In the genomic region with DNA sequence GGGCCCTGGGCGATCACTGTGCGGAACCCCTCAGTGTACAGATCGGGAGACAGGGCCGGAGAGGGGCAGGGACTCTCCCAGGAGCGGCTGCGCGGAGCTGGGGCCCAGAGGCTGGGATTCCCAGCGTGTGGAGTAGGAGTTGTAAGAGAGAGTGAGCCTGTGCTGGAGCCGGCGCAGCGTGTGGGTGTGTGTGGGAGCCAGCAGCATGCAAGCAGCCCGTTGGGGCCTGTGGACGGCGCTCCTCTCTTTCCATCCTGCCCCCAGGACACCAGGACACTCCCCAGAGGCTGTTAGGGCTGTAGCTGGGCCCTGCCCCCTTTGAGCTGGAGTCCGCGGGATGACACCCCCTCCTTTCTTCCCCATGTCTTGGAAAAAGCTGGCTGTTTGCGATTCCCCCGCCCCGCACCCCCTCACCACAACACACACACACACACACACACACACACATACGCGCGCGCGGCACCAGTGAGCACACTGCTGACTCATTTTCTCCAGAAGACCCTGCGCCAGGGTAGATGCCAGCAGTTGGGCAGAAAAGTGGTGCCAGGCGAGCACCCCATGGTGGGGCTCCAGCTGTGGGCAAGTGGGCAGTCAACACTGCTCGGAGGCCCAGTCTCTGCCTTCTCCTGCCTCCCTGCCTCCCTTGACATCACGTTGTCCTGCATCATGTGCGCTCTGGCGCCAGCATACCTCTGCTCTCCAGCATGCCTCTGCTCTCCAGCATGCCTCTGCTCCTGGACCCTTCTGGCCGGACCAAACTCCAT, we compare ENCODE assay signal across 8 cellular contexts. TPM values are rescaled to one million over a fixed set of nuclear protein-coding genes. Genes with fewer than 3 reads are reported as not detected.
DNase-seq lines count a peak whose midpoint lies in the region; ATAC-seq and TF ChIP-seq lines count a peak whose summit lies in the region.

No MANE protein-coding gene starts in this region.

- intact Hi-C loops in IMR-90 (cut with micrococcal nuclease), result loop anchor here (2.0 kb wide), 1 partner anchor 68 kb away; no protein-coding TSS in a partner anchor
- intact Hi-C loops in head of caudate nucleus (cut with DNase I), result loop anchor here (2.0 to 5.0 kb wide), 2 partner anchors 116 to 135 kb away; no protein-coding TSS in a partner anchor

- H3K9me1 ChIP-seq in IMR-90 (ENCODE audit: insufficient read depth, low read length), result peaks cover 10% of the 10 kb centered on the region; the same call in 1 of the 2 replicates

- H3K4ac ChIP-seq in IMR-90 (ENCODE audit: low read depth, low read length), result peak overlapping the region; percentile 73

- peak overlapping the region; percentile 78 for H3K27ac ChIP-seq in IMR-90 (ENCODE audit: insufficient read depth, low read length)

- peak overlapping the region; percentile 72 for H2AFZ ChIP-seq in IMR-90 (replicated peaks; ENCODE audit: low read length, poor library complexity)

- ATAC-seq in IMR-90 (ENCODE audit: low read depth), result peak; percentile 81
- peak; percentile 76 for ATAC-seq in omental fat pad (ENCODE audit: low FRiP score)
- no peak for ATAC-seq in HG03280 (IDR thresholded peaks at IDR 0.05; ENCODE audit: unreplicated experiment)
- ATAC-seq in HG03460 (IDR thresholded peaks at IDR 0.05; ENCODE audit: unreplicated experiment), result no peak

- POLR2A ChIA-PET in IMR-90 (lab: Charles Lee; ENCODE audit: unreplicated experiment), result no interaction called here

- peak overlapping the region; percentile 55; the same call in 1 of the 2 replicates for H3K56ac ChIP-seq in IMR-90 (ENCODE audit: extremely low read depth, insufficient read depth, low read length)

- peak overlapping the region; percentile 20; the same call in 1 of the 3 replicates for H2BK15ac ChIP-seq in IMR-90 (ENCODE audit: low read depth, low read length)

- peaks cover 10% of the 10 kb centered on the region for H3K4me1 ChIP-seq in IMR-90 (ENCODE audit: control insufficient read depth, insufficient read depth, low read length)

- H3K4me3 Mint-ChIP-seq in activated naive CD4-positive, alpha-beta T cell treated with anti-CD3 and anti-CD28 coated beads, Interleukin-2, amount 50 U/mL, for 24 hours, result peak overlapping the region; percentile 92

- 56% methylated on average over 8 of the region's 31 CpGs; no CpG with 5 or more reads in 1 of the 2 experiments for WGBS in IMR-90 (ENCODE audit: extremely low coverage in 2 of 2, insufficient read length in 1 of 2), 2 experiments

- BruUV-seq in IMR-90 (replicated peaks; lab: Mats Ljungman, UMichigan), result no TSS peak

- peak overlapping the region; percentile 51 for H3K18ac ChIP-seq in IMR-90 (ENCODE audit: low read depth, low read length)

- H3K36me3 ChIP-seq in IMR-90 (ENCODE audit: control insufficient read depth, insufficient read depth, low read length), result no peaks in the 10 kb centered on the region

- H2BK5ac ChIP-seq in IMR-90 (ENCODE audit: low read depth, low read length, poor library complexity, severe bottlenecking), result peak overlapping the region; percentile 50

- in situ Hi-C loops in IMR-90 (cut with MboI; ENCODE audit: low sequenced_read_pairs), result no loop called here

- H3K23ac ChIP-seq in IMR-90 (ENCODE audit: low read depth, low read length), result peak overlapping the region; percentile 91

- peak overlapping the region; percentile 23 for H4K5ac ChIP-seq in IMR-90 (ENCODE audit: low read depth, low read length)

- H3K9ac ChIP-seq in IMR-90 (ENCODE audit: low read depth, low read length), result peak overlapping the region; percentile 89

- H3K14ac ChIP-seq in IMR-90 (replicated peaks; ENCODE audit: low read depth, low read length), result peak overlapping the region; percentile 91

- peaks cover 24% of the 10 kb centered on the region for H3K4me1 Mint-ChIP-seq in activated naive CD4-positive, alpha-beta T cell treated with anti-CD3 and anti-CD28 coated beads, Interleukin-2, amount 50 U/mL, for 24 hours

- peaks cover 22% of the 10 kb centered on the region for H3K27me3 ChIP-seq in IMR-90 (ENCODE audit: control insufficient read depth, insufficient read depth, low read length)

- peak overlapping the region; percentile 71; the same call in 1 of the 2 replicates for H2BK20ac ChIP-seq in IMR-90 (ENCODE audit: low read depth, low read length)

- H4K91ac ChIP-seq in IMR-90 (ENCODE audit: insufficient read depth, low read depth, low read length), result peak overlapping the region; percentile 64

- no peaks in the 10 kb centered on the region for H3K9me3 Mint-ChIP-seq in activated naive CD4-positive, alpha-beta T cell treated with anti-CD3 and anti-CD28 coated beads, Interleukin-2, amount 50 U/mL, for 24 hours

- TF ChIP-seq CTCF in IMR-90 (conservative IDR thresholded peaks at IDR 0.05; ENCODE audit: low read depth, low read length), result peak; percentile 34
- TF ChIP-seq CTCF in omental fat pad (IDR thresholded peaks at IDR 0.05), result no peak

- TF ChIP-seq RAD21 in IMR-90 (IDR thresholded peaks at IDR 0.05; ENCODE audit: low read length), result peak; percentile 37

- H2AK5ac ChIP-seq in IMR-90 (ENCODE audit: low read depth, low read length), result peak overlapping the region; percentile 74

- peak overlapping the region; percentile 97 for H3K4me2 ChIP-seq in IMR-90 (ENCODE audit: low read depth, low read length)

- TF ChIP-seq POLR2A in IMR-90 (IDR thresholded peaks at IDR 0.05; ENCODE audit: low read depth, low read length), result peak; percentile 84

- H3K36me3 Mint-ChIP-seq in activated naive CD4-positive, alpha-beta T cell treated with anti-CD3 and anti-CD28 coated beads, Interleukin-2, amount 50 U/mL, for 24 hours, result no peaks in the 10 kb centered on the region

- H3K27me3 Mint-ChIP-seq in activated naive CD4-positive, alpha-beta T cell treated with anti-CD3 and anti-CD28 coated beads, Interleukin-2, amount 50 U/mL, for 24 hours, result peaks cover 22% of the 10 kb centered on the region

- H3K27ac Mint-ChIP-seq in activated naive CD4-positive, alpha-beta T cell treated with anti-CD3 and anti-CD28 coated beads, Interleukin-2, amount 50 U/mL, for 24 hours, result peak overlapping the region; percentile 71

- CTCF ChIA-PET in IMR-90 (lab: Yijun Ruan, JAX), result interaction anchor here (0.5 to 2.0 kb wide), 6 partner anchors 9 to 134 kb away, joined by 4 to 8 read pairs (median 5); no protein-coding TSS in a partner anchor

- H2BK120ac ChIP-seq in IMR-90 (ENCODE audit: low read depth, low read length), result peak overlapping the region; percentile 70

- peak overlapping the region; percentile 90 for H2AK9ac ChIP-seq in IMR-90 (replicated peaks; ENCODE audit: low read depth, low read length, poor library complexity)

- H4K20me1 ChIP-seq in IMR-90 (ENCODE audit: insufficient read depth, low read length), result peaks cover 33% of the 10 kb centered on the region

- dilution Hi-C loops in IMR-90 (cut with HindIII; ENCODE audit: low sequenced_read_pairs, unreplicated experiment), result no loop called here

- DNase-seq in AG08396 (ENCODE audit: low spot score), result peak; percentile 80
- peak; percentile 84 for DNase-seq in IMR-90
- DNase-seq in head of caudate nucleus, result peak; percentile 16 to 87 (median 62)
- DNase-seq in omental fat pad (ENCODE audit: low spot score), result peak; percentile 41
- no peak for DNase-seq in NCI-H1092 treated with DMSO at 0.1 percent for 48 hours (lab: John Stamatoyannopoulos, UW)

- H3K9me3 ChIP-seq in IMR-90 (ENCODE audit: control insufficient read depth, insufficient read depth, low read length), result no peaks in the 10 kb centered on the region

- H4K8ac ChIP-seq in IMR-90 (ENCODE audit: low read depth in 2 of 2, low read length in 2 of 2), result peak overlapping the region; percentile 6 to 74; a peak in 2 of 4 replicates

- H3K79me1 ChIP-seq in IMR-90 (ENCODE audit: low read depth in 1 of 2, low read length in 2 of 2), result peaks cover 27 to 51% of the 10 kb centered on the region in 2 experiments

- H3K4me3 ChIP-seq in IMR-90 (ENCODE audit: insufficient read depth, low read depth, low read length), result peak overlapping the region; percentile 94

TF ChIP-seq in IMR-90, 13 proteins besides CTCF, POLR2A, EP300 and RAD21 (continues in another document):
- TF ChIP-seq USF2 (IDR thresholded peaks at IDR 0.05; ENCODE audit: low read depth, low read length), result no peak
- TF ChIP-seq RFX5 (IDR thresholded peaks at IDR 0.05; ENCODE audit: low read depth, low read length), result no peak
- TF ChIP-seq NFE2L2 (IDR thresholded peaks at IDR 0.05; ENCODE audit: low read depth, low read length), result peak; percentile 65; the same call in 1 of the 2 replicates
- no peak for TF ChIP-seq RCOR1 (IDR thresholded peaks at IDR 0.05; ENCODE audit: insufficient replicate concordance, low read length)
- peak; percentile 39; the same call in 1 of the 2 replicates for TF ChIP-seq CHD1 (IDR thresholded peaks at IDR 0.05; ENCODE audit: low read depth, low read length)
- peak; percentile 30; the same call in 1 of the 2 replicates for TF ChIP-seq FOS (IDR thresholded peaks at IDR 0.05; ENCODE audit: low read depth, low read length)
- no peak for TF ChIP-seq ELK1 (IDR thresholded peaks at IDR 0.05; ENCODE audit: borderline replicate concordance, low read depth, low read length)
- no peak for TF ChIP-seq CEBPB (IDR thresholded peaks at IDR 0.05; ENCODE audit: low read depth, low read length)

RNA-seq across cellular contexts. Expression of gene COL27A1, which starts 1.5 kb away (rescaled TPM):
- total RNA-seq in IMR-90 (2012; rRNA removed), result 2.2 and 3.2 TPM in 2 replicates
- 18.3 and 23.2 TPM in 2 replicates for polyA plus RNA-seq in IMR-90 (2012; rRNA removed)
- 6.8 and 9.7 TPM in 2 replicates for polyA plus RNA-seq in IMR-90 (2012; cell fraction: cytosol; rRNA removed)
- 118 and 194 TPM in 2 replicates for polyA plus RNA-seq in IMR-90 (2012; cell fraction: nucleus; rRNA removed; ENCODE audit: low replicate concordance)
- total RNA-seq in omental fat pad, result 10 to 100 TPM in 3 of 4 donors, 1 to 10 TPM in 1; 4.9 to 78.9 (median 10.1) TPM

RNA-seq across cellular contexts. Expression of gene KIF12, which starts 57.7 kb away (rescaled TPM):
- total RNA-seq in IMR-90 (2012; rRNA removed) (not detected in 2 replicates), omental fat pad (under 1 TPM in 2 of 4 donors, not detected in 2; 0.12 to 0.19 TPM)
- polyA plus RNA-seq in IMR-90 (2012; rRNA removed), result 0.11 TPM in 1 of 2 replicates, not detected in the other
- polyA plus RNA-seq in IMR-90 (2012; cell fraction: cytosol; rRNA removed), result 0.04 TPM in 1 of 2 replicates, not detected in the other
- polyA plus RNA-seq in IMR-90 (2012; cell fraction: nucleus; rRNA removed; ENCODE audit: low replicate concordance), result 0.21 and 0.58 TPM in 2 replicates

Comparison
In these comparisons a context has a peak if more than half of its experiments do, and no peak if none do; other contexts are left out.
1. ATAC-seq: peak in IMR-90 (single experiment) and omental fat pad (single experiment); none in HG03280 (single experiment) and HG03460 (single experiment).